In the genomic region with DNA sequence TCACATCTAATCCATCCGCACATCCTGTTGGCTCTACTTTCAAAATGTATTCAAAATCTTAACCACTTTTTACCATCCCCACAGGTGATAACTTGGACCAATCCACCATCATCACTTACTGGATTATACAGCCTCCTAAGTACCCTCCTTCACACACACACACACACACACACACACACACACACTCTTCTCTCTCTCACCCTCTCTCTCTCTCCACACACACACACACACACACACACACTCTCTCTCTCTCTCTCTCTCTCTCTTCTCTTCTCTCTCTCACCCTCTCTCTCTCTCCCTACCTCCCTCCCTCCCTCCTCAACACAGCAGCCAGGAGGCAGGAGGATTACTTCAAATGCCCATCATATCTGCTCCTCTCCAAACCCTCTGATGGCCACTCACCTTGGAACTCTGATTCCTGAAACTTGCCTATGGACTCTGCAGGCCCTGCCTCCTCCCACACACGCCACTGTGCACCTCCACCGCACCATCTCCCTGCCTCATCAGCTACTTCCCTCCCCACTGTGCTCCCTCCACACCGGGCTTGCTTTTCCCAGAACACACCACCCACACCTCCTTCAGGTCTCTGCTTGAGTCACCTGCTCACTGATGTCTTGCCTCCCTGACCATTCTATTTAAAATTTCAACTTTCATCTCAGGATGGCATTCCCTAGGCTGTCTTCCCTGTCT, we compare ENCODE assay signal across 9 cellular contexts. TPM values are rescaled to one million over a fixed set of nuclear protein-coding genes. Genes with fewer than 3 reads are reported as not detected.
DNase-seq lines count a peak whose midpoint lies in the region; ATAC-seq and TF ChIP-seq lines count a peak whose summit lies in the region.
"Had no signal": no experiment of that assay in that cellular context is flagged by ENCODE, and none has a peak within 500 bp of the region (broad histone marks: within the 10 kb centered on the region; RNA-seq: fewer than 3 reads in every experiment).

No MANE protein-coding gene starts in this region.

- DNase-seq in NCI-H82 (lab: John Stamatoyannopoulos, UW) (peak; percentile 40), NCI-H82 treated with DMSO at 0.1 percent for 48 hours (lab: John Stamatoyannopoulos, UW; ENCODE audit: unreplicated experiment) (no peak), right atrium auricular region (ENCODE audit: low spot score) (no peak), GM19238 (ENCODE audit: insufficient read length, low spot score) (no peak), brain microvascular endothelial cell (no peak)
- peak; percentile 31 for DNase-seq in activated CD8-positive, alpha-beta T cell treated with anti-CD3 and anti-CD28 coated beads for 36 hours

- no peak for TF ChIP-seq CTCF in activated CD8-positive, alpha-beta T cell treated with anti-CD3 and anti-CD28 coated beads for 36 hours (IDR thresholded peaks at IDR 0.05)
- TF ChIP-seq CTCF in right atrium auricular region (IDR thresholded peaks at IDR 0.05) (no peak), brain microvascular endothelial cell (IDR thresholded peaks at IDR 0.05; ENCODE audit: low read depth, low read length, missing control alignments) (no peak)

- H3K9me3 ChIP-seq in right atrium auricular region (no peaks in the 10 kb centered on the region), subcutaneous abdominal adipose tissue (ENCODE audit: control insufficient read depth in 5 of 5, low read length in 5 of 5) (no peaks in the 10 kb centered on the region)
- H3K9me3 ChIP-seq: thoracic aorta had no signal

- POLR2A ChIA-PET in activated CD8-positive, alpha-beta T cell treated with anti-CD3 and anti-CD28 coated beads for 36 hours (lab: Charles Lee), result interaction anchor here (1.1 to 1.8 kb wide), 6 partner anchors 8 to 69 kb away, joined by 3 to 8 read pairs (median 5); no protein-coding TSS in a partner anchor

- H3K27ac ChIP-seq in right atrium auricular region, result peak overlapping the region; percentile 69 to 70
- peak overlapping the region; percentile 60 for H3K27ac ChIP-seq in subcutaneous abdominal adipose tissue (ENCODE audit: low read depth, low read length)
- no peak overlapping the region for H3K27ac ChIP-seq in brain microvascular endothelial cell
- H3K27ac ChIP-seq: thoracic aorta had no signal

- peaks cover 41% of the 10 kb centered on the region for H3K4me1 Mint-ChIP-seq in activated CD8-positive, alpha-beta T cell treated with anti-CD3 and anti-CD28 coated beads for 36 hours (ENCODE audit: low read depth)

- ATAC-seq in activated CD8-positive, alpha-beta T cell treated with anti-CD3 and anti-CD28 coated beads for 36 hours, result peak; percentile 10
- ATAC-seq in HG02642 (IDR thresholded peaks at IDR 0.05; ENCODE audit: poor library complexity, unreplicated experiment), result no peak

- H3K9me3 Mint-ChIP-seq in activated CD8-positive, alpha-beta T cell treated with anti-CD3 and anti-CD28 coated beads for 36 hours, result no peaks in the 10 kb centered on the region

- H3K4me3 ChIP-seq in right atrium auricular region (peak overlapping the region in 1 of 2 donors; percentile 44), subcutaneous abdominal adipose tissue (ENCODE audit: low read depth in 1 of 5, low read length in 5 of 5) (peak overlapping the region; percentile 54 to 72 (median 61)), brain microvascular endothelial cell (ENCODE audit: low read depth, low read length) (no peak overlapping the region)

- in situ Hi-C loops in brain microvascular endothelial cell (cut with HindIII; ENCODE audit: low pct_ligation_motif_present, low sequenced_read_pairs), result no loop called here

- no peak overlapping the region for H3K4me3 Mint-ChIP-seq in activated CD8-positive, alpha-beta T cell treated with anti-CD3 and anti-CD28 coated beads for 36 hours

- H3K36me3 Mint-ChIP-seq in activated CD8-positive, alpha-beta T cell treated with anti-CD3 and anti-CD28 coated beads for 36 hours (ENCODE audit: low read depth), result peaks cover 4% of the 10 kb centered on the region

- no peaks in the 10 kb centered on the region for H3K27me3 ChIP-seq in right atrium auricular region
- no peaks in the 10 kb centered on the region for H3K27me3 ChIP-seq in subcutaneous abdominal adipose tissue (ENCODE audit: control insufficient read depth in 5 of 5, insufficient read depth in 4 of 5, low read length in 5 of 5)
- H3K27me3 ChIP-seq in brain microvascular endothelial cell (replicated peaks), result no peaks in the 10 kb centered on the region

- no peak overlapping the region for H3K27ac Mint-ChIP-seq in activated CD8-positive, alpha-beta T cell treated with anti-CD3 and anti-CD28 coated beads for 36 hours

- peak overlapping the region in 2 of 5 donors; percentile 9 to 60 for H3K9ac ChIP-seq in subcutaneous abdominal adipose tissue (ENCODE audit: low read length in 5 of 5)

- H3K4me1 ChIP-seq in right atrium auricular region (peaks cover 0 to 16% of the 10 kb centered on the region in 2 donors), subcutaneous abdominal adipose tissue (ENCODE audit: control insufficient read depth in 5 of 5, insufficient read depth in 5 of 5, low read length in 5 of 5) (peaks cover 5 to 53% (median 33%) of the 10 kb centered on the region in 5 donors)

- no peaks in the 10 kb centered on the region for H3K36me3 ChIP-seq in right atrium auricular region
- peaks cover 2 to 11% (median 4%) of the 10 kb centered on the region in 5 donors for H3K36me3 ChIP-seq in subcutaneous abdominal adipose tissue (ENCODE audit: control insufficient read depth in 5 of 5, insufficient read depth in 5 of 5, low read length in 5 of 5)
- no peaks in the 10 kb centered on the region for H3K36me3 ChIP-seq in brain microvascular endothelial cell (replicated peaks)

- intact Hi-C loops in activated CD8-positive, alpha-beta T cell treated with anti-CD3 and anti-CD28 coated beads for 36 hours (cut with micrococcal nuclease), result loop anchor here (10.0 kb wide), 1 partner anchor 88 kb away; no protein-coding TSS in a partner anchor

- no peaks in the 10 kb centered on the region for H3K27me3 Mint-ChIP-seq in activated CD8-positive, alpha-beta T cell treated with anti-CD3 and anti-CD28 coated beads for 36 hours

- CTCF ChIA-PET in activated CD8-positive, alpha-beta T cell treated with anti-CD3 and anti-CD28 coated beads for 36 hours (lab: Charles Lee), result no interaction called here

RNA-seq across cellular contexts. Expression of a gene that starts 39.7 kb away (rescaled TPM):
- 1 to 10 TPM; 1.6 to 2.2 TPM for total RNA-seq in activated CD8-positive, alpha-beta T cell treated with anti-CD3 and anti-CD28 coated beads for 36 hours
- 10 to 100 TPM in 1 of 2 donors, 1 to 10 TPM in 1; 5.2 to 13.4 TPM for total RNA-seq in right atrium auricular region

Comparison
In these comparisons a context has a peak if more than half of its experiments do, and no peak if none do; other contexts are left out.
1. DNase-seq: peak in NCI-H82 (single experiment) and activated CD8-positive, alpha-beta T cell treated with anti-CD3 and anti-CD28 coated beads for 36 hours (single experiment); none in NCI-H82 treated with DMSO at 0.1 percent for 48 hours (single experiment), right atrium auricular region (single experiment), GM19238 (single experiment) and brain microvascular endothelial cell (single experiment).